ENCODE assay signal across 1 cellular context in the genomic region with DNA sequence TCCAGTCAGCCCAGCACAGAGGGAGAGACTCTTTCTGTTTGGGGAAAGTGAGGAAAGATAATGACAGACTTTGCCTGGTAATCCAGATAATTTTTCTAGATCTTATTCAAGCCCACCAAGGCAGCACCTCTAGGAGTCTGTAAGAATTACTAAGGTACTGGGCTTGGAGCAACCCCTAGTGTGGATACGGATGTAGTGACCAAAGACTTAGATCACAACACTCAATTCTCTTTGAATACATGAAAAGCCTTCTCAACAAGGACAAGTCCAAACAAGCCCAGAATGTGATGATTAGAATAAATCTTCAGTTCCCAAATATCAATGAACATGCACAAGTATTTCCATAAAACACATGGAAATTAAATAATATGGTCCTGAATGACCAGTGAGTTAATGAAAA.
TF ChIP-seq lines count a peak whose summit lies in the region.

No MANE protein-coding gene starts in this region.

TF ChIP-seq in WTC11, 78 proteins besides CTCF, POLR2A, EP300 and RAD21 (continued from another document):
- TF ChIP-seq, protein P1, sequence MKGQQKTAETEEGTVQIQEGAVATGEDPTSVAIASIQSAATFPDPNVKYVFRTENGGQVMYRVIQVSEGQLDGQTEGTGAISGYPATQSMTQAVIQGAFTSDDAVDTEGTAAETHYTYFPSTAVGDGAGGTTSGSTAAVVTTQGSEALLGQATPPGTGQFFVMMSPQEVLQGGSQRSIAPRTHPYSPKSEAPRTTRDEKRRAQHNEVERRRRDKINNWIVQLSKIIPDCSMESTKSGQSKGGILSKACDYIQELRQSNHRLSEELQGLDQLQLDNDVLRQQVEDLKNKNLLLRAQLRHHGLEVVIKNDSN (CRISPR knock-in tag; IDR thresholded peaks at IDR 0.05) = no peak
- TF ChIP-seq, protein P2, sequence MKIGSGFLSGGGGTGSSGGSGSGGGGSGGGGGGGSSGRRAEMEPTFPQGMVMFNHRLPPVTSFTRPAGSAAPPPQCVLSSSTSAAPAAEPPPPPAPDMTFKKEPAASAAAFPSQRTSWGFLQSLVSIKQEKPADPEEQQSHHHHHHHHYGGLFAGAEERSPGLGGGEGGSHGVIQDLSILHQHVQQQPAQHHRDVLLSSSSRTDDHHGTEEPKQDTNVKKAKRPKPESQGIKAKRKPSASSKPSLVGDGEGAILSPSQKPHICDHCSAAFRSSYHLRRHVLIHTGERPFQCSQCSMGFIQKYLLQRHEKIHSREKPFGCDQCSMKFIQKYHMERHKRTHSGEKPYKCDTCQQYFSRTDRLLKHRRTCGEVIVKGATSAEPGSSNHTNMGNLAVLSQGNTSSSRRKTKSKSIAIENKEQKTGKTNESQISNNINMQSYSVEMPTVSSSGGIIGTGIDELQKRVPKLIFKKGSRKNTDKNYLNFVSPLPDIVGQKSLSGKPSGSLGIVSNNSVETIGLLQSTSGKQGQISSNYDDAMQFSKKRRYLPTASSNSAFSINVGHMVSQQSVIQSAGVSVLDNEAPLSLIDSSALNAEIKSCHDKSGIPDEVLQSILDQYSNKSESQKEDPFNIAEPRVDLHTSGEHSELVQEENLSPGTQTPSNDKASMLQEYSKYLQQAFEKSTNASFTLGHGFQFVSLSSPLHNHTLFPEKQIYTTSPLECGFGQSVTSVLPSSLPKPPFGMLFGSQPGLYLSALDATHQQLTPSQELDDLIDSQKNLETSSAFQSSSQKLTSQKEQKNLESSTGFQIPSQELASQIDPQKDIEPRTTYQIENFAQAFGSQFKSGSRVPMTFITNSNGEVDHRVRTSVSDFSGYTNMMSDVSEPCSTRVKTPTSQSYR (CRISPR knock-in tag; IDR thresholded peaks at IDR 0.05) = no peak
- TF ChIP-seq, protein P3, sequence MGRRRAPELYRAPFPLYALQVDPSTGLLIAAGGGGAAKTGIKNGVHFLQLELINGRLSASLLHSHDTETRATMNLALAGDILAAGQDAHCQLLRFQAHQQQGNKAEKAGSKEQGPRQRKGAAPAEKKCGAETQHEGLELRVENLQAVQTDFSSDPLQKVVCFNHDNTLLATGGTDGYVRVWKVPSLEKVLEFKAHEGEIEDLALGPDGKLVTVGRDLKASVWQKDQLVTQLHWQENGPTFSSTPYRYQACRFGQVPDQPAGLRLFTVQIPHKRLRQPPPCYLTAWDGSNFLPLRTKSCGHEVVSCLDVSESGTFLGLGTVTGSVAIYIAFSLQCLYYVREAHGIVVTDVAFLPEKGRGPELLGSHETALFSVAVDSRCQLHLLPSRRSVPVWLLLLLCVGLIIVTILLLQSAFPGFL (CRISPR knock-in tag; IDR thresholded peaks at IDR 0.05; ENCODE audit: borderline replicate concordance) = no peak
- no peak for TF ChIP-seq SOX15 (CRISPR knock-in tag; IDR thresholded peaks at IDR 0.05)
